Comparison of ENCODE assay signal across 9 cellular contexts in the genomic region with DNA sequence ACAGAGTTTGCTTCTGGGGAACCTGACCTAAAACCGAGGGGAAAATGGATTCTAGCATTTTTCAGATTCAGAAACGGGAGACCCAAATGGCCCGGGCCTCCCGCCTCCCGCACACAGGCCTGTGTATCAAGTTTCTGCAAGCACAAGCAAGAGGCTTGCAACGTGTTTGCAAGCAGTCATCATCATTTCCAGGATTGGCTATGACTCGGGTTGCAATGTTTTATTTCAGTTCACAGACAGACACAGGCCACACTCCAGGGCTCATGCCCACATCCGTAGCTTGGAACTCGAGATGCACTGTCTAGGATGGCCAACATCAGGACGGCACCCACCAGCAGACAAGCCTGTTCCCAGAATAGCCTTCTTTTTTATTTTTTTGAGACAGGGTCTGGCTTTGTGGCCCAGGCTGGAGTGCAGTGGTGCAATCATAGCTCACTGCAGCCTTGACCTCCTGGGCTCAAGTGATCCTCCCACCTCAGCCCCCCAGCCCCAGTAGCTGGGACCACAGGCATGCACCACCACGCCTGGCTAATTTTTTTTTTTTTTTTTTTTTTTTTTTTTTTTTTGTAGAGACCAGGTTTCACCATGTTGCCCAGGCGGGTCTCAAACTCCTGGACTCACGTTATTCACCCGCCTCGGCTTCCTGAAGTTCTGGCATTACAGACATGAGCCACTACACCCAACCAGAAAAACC.
DNase-seq lines count a peak whose midpoint lies in the region; ATAC-seq and TF ChIP-seq lines count a peak whose summit lies in the region.
"Had no signal": no experiment of that assay in that cellular context is flagged by ENCODE, and none has a peak within 500 bp of the region (broad histone marks: within the 10 kb centered on the region; RNA-seq: fewer than 3 reads in every experiment).

No MANE protein-coding gene starts in this region.

- DNase-seq in GDM1 (lab: John Stamatoyannopoulos, UW), result peak; percentile 32
- peak in 1 of 2 donors; percentile 70 for DNase-seq in ascending aorta (ENCODE audit: low spot score in 2 of 2)
- DNase-seq in right atrium auricular region (ENCODE audit: low spot score), result no peak
- DNase-seq in sciatic nerve (ENCODE audit: low spot score), result no peak
- no peak for DNase-seq in nucleus accumbens (lab: John Stamatoyannopoulos, UW)
- DNase-seq in NCI-H524 treated with DMSO at 0.1 percent for 48 hours (lab: John Stamatoyannopoulos, UW), result no peak
- DNase-seq in foreskin melanocyte, result no peak
- DNase-seq: activated gamma-delta T cell had no signal

- H3K4me1 ChIP-seq in ascending aorta (peaks cover 0 to 11% of the 10 kb centered on the region in 2 donors), right atrium auricular region (peaks cover 0 to 19% of the 10 kb centered on the region in 2 donors)

- ATAC-seq in sciatic nerve (peak; percentile 69), HG03521 (IDR thresholded peaks at IDR 0.05; ENCODE audit: unreplicated experiment) (no peak)

- no peaks in the 10 kb centered on the region for H3K36me3 ChIP-seq in ascending aorta
- H3K36me3 ChIP-seq in right atrium auricular region, result no peaks in the 10 kb centered on the region

- intact Hi-C loops in ascending aorta (cut with DNase I), result loop anchor here (1.0 kb wide), 1 partner anchor 17 kb away; no protein-coding TSS in a partner anchor
- intact Hi-C loops in sciatic nerve (cut with DNase I), result no loop called here

- peak overlapping the region; percentile 59 to 75 for H3K27ac ChIP-seq in ascending aorta
- H3K27ac ChIP-seq in right atrium auricular region, result peak overlapping the region; percentile 32 to 73

- no peak for TF ChIP-seq CTCF in ascending aorta (IDR thresholded peaks at IDR 0.05)
- TF ChIP-seq CTCF in right atrium auricular region (IDR thresholded peaks at IDR 0.05), result no peak

- peak overlapping the region; percentile 44 to 66 for H3K4me3 ChIP-seq in ascending aorta
- H3K4me3 ChIP-seq in right atrium auricular region, result peak overlapping the region; percentile 21 to 41

- no peaks in the 10 kb centered on the region for H3K27me3 ChIP-seq in ascending aorta
- H3K27me3 ChIP-seq in right atrium auricular region, result no peaks in the 10 kb centered on the region

- H3K9me3 ChIP-seq in ascending aorta (no peaks in the 10 kb centered on the region), right atrium auricular region (no peaks in the 10 kb centered on the region)
